Comparison of ENCODE assay signal across 28 cellular contexts in genomic region chr6:24287239-24287638, GRCh38.
"Had no signal": no experiment of that assay in that cellular context is flagged by ENCODE, and none has a peak within 500 bp of the region (broad histone marks: within the 10 kb centered on the region; RNA-seq: fewer than 3 reads in every experiment).

No MANE protein-coding gene starts in this region.

- H3K27ac ChIP-seq: colonic mucosa, coronary artery, dorsolateral prefrontal cortex, epithelial cell of prostate, esophagus muscularis mucosa, esophagus squamous epithelium, foreskin keratinocyte, gastrocnemius medialis, gastroesophageal sphincter, heart left ventricle, heart right ventricle had no signal

- H3K36me3 ChIP-seq: colonic mucosa, esophagus muscularis mucosa, esophagus squamous epithelium, gastrocnemius medialis, gastroesophageal sphincter, heart left ventricle, heart right ventricle had no signal

- H3K4me3 Mint-ChIP-seq: dendritic cell treated with granulocyte-macrophage colony-stimulating factor and Interleukin-4, amounts not matched to agents 40 ng/mL and 50 ng/mL, for 4 days; endodermal cell had no signal

- H3K9me3 Mint-ChIP-seq: dendritic cell treated with granulocyte-macrophage colony-stimulating factor and Interleukin-4, amounts not matched to agents 40 ng/mL and 50 ng/mL, for 4 days; endodermal cell had no signal

- H3K9me3 ChIP-seq: colonic mucosa, esophagus muscularis mucosa, esophagus squamous epithelium, gastrocnemius medialis, gastroesophageal sphincter, heart left ventricle, heart right ventricle had no signal

- H3K27me3 Mint-ChIP-seq: dendritic cell treated with granulocyte-macrophage colony-stimulating factor and Interleukin-4, amounts not matched to agents 40 ng/mL and 50 ng/mL, for 4 days had no signal

- DNase-seq: colonic mucosa; cortex of kidney; dermis blood vessel endothelial cell; dorsolateral prefrontal cortex; effector CD4-positive, alpha-beta T cell; effector CD8-positive, alpha-beta T cell; effector memory CD4-positive, alpha-beta T cell; endodermal cell; erythroblast; esophagus squamous epithelium; foreskin fibroblast; foreskin keratinocyte; foreskin melanocyte; gastrocnemius medialis; glutamatergic neuron; head of caudate nucleus; heart left ventricle; heart right ventricle had no signal

- H3K4me1 ChIP-seq: colonic mucosa had no signal

- ATAC-seq: esophagus mucosa, foreskin keratinocyte, gastrocnemius medialis, gastroesophageal sphincter, heart left ventricle, heart right ventricle had no signal

- H3K27ac Mint-ChIP-seq: dendritic cell treated with granulocyte-macrophage colony-stimulating factor and Interleukin-4, amounts not matched to agents 40 ng/mL and 50 ng/mL, for 4 days; endodermal cell had no signal

- H3K27me3 ChIP-seq: colonic mucosa, dorsolateral prefrontal cortex, esophagus muscularis mucosa, esophagus squamous epithelium, foreskin keratinocyte, gastrocnemius medialis, gastroesophageal sphincter had no signal

- FAIRE-seq: colon, endometrium, endothelial cell of umbilical vein, frontal cortex had no signal

- H3K4me3 ChIP-seq: colonic mucosa, coronary artery, dorsolateral prefrontal cortex, esophagus muscularis mucosa, esophagus squamous epithelium, gastrocnemius medialis, gastroesophageal sphincter, heart left ventricle, heart right ventricle had no signal
